In the genomic region with DNA sequence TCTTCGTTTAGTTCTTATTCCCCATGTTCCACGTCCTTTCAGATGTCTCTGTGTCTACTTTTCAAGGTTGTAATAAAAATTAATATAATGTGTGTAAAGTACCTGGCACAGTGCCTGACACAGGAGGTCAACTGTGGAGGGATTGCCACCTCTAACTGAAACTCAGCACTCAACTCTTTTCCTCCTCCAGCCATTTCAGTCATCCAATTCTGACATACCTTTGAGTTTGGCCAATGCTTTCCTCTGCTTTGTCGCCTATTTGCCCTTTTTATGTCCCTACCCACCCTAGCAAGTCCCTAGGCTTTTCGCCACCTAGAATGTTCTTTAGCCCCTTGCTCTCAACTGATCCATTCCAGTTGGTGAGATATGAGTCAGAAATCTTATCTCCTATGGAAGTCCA, we compare ENCODE assay signal across 8 cellular contexts. TPM values are rescaled to one million over a fixed set of nuclear protein-coding genes. Genes with fewer than 3 reads are reported as not detected.
DNase-seq lines count a peak whose midpoint lies in the region; ATAC-seq and TF ChIP-seq lines count a peak whose summit lies in the region.

No MANE protein-coding gene starts in this region.

- H3K36me3 ChIP-seq in HUES64 (ENCODE audit: insufficient read depth, low read length) (peaks cover 52% of the 10 kb centered on the region), muscle layer of colon (ENCODE audit: insufficient read depth, low read length) (peaks cover 36% of the 10 kb centered on the region)

- H3K27me3 ChIP-seq in HUES64 (ENCODE audit: insufficient read depth, low read length), result no peaks in the 10 kb centered on the region
- H3K27me3 ChIP-seq in muscle layer of colon (ENCODE audit: control insufficient read depth in 1 of 2, insufficient read depth in 2 of 2, low read length in 2 of 2), result no peaks in the 10 kb centered on the region

- WGBS in HUES64, result 76% methylated on average over 3 of the region's 4 CpGs

- DNase-seq in AG09309 (ENCODE audit: low read depth) (no peak), cardiac fibroblast (ENCODE audit: low read depth in 2 of 2) (no peak)
- no peak for DNase-seq in stimulated activated CD4-positive, alpha-beta T cell treated with anti-CD3 and anti-CD28 coated beads, Interleukin-12 subunit alpha, Interleukin-12 subunit beta, amount 100 ng/mL, for 4 hours
- DNase-seq in activated CD4-positive, CD25-positive, alpha-beta regulatory T cell (lab: John Stamatoyannopoulos, UW), result no peak

- TF ChIP-seq CTCF in AG09309 (IDR thresholded peaks at IDR 0.05; ENCODE audit: control insufficient read depth, insufficient read depth, low read depth, low read length, missing control alignments), result no peak
- no peak for TF ChIP-seq CTCF in cardiac fibroblast (IDR thresholded peaks at IDR 0.05; ENCODE audit: low read depth, low read length)

- no peak overlapping the region for H3K27ac ChIP-seq in HUES64 (ENCODE audit: low read depth, low read length)
- H3K27ac ChIP-seq in muscle layer of colon (ENCODE audit: low read depth, low read length), result no peak overlapping the region

- H3K9ac ChIP-seq in HUES64 (ENCODE audit: low read depth, low read length) (0 out of 2 replicates have a peak overlapping the region, but pooled peaks have one; percentile 65), muscle layer of colon (ENCODE audit: low read length) (peak overlapping the region; percentile 53)

- no peak for ATAC-seq in HG02938 (IDR thresholded peaks at IDR 0.05; ENCODE audit: unreplicated experiment)
- no peak for ATAC-seq in HG03342 (IDR thresholded peaks at IDR 0.05; ENCODE audit: unreplicated experiment)

- H3K4me1 ChIP-seq in HUES64 (ENCODE audit: insufficient read depth, low read length) (peaks cover 12% of the 10 kb centered on the region), muscle layer of colon (ENCODE audit: insufficient read depth, low read length) (peaks cover 34% of the 10 kb centered on the region)

- H3K4me3 ChIP-seq in AG09309 (ENCODE audit: control insufficient read depth, low read depth, low read length) (peak overlapping the region; percentile 72), HUES64 (ENCODE audit: low read length) (peak overlapping the region; percentile 65), cardiac fibroblast (replicated peaks in 1 of 2; ENCODE audit: low read depth in 2 of 2, low read length in 2 of 2) (peak overlapping the region; percentile 65 to 79), muscle layer of colon (ENCODE audit: low read depth in 1 of 2, low read length in 2 of 2) (peak overlapping the region in 1 of 2 donors; percentile 82)

- H3K9me3 ChIP-seq in HUES64 (ENCODE audit: insufficient read depth, low read depth, low read length) (no peaks in the 10 kb centered on the region), muscle layer of colon (ENCODE audit: low read length) (no peaks in the 10 kb centered on the region)

RNA-seq across cellular contexts. Expression of gene UBE2Z, which starts 1.6 kb away (rescaled TPM):
- 54.4 TPM for polyA plus RNA-seq in HUES64 (2013, experiment 1 of 2)
- polyA plus RNA-seq in HUES64 (2013, experiment 2 of 2), result 50.0 TPM

RNA-seq across cellular contexts. Expression of gene ATP5MC1, which starts 17.2 kb away (rescaled TPM):
- 144 TPM for polyA plus RNA-seq in HUES64 (2013, experiment 1 of 2)
- polyA plus RNA-seq in HUES64 (2013, experiment 2 of 2), result 152 TPM

RNA-seq across cellular contexts. Expression of gene SNF8, which starts 34.8 kb away (rescaled TPM):
- polyA plus RNA-seq in HUES64 (2013, experiment 1 of 2), result 105 TPM
- polyA plus RNA-seq in HUES64 (2013, experiment 2 of 2), result 125 TPM

RNA-seq across cellular contexts. Expression of gene GIP, which starts 58.6 kb away (rescaled TPM):
- polyA plus RNA-seq in HUES64 (2013, experiment 1 of 2), result 0.85 TPM
- 1.1 TPM for polyA plus RNA-seq in HUES64 (2013, experiment 2 of 2)
